ENCODE assay signal across 22 cellular contexts in genomic region chr4:123974419-123975105, GRCh38.
"Had no signal": no experiment of that assay in that cellular context is flagged by ENCODE, and none has a peak within 500 bp of the region (broad histone marks: within the 10 kb centered on the region; RNA-seq: fewer than 3 reads in every experiment).

No MANE protein-coding gene starts in this region.

- H3K36me3 ChIP-seq: esophagus muscularis mucosa, gastrocnemius medialis, left lung had no signal

- H3K4me3 ChIP-seq: body of pancreas, coronary artery, esophagus muscularis mucosa, gastrocnemius medialis, left lung, mucosa of descending colon had no signal

- ATAC-seq: activated CD8-positive, alpha-beta memory T cell treated with anti-CD3 and anti-CD28 coated beads, Interleukin-2, amount 10 ng/mL, durations not matched to agents 7 days and 5 days; body of pancreas; gastrocnemius medialis; left lung; mucosa of descending colon; naive thymus-derived CD8-positive, alpha-beta T cell had no signal

- H3K27me3 Mint-ChIP-seq: activated CD4-positive, alpha-beta memory T cell treated with anti-CD3 and anti-CD28 coated beads for 36 hours; activated CD8-positive, alpha-beta memory T cell treated with anti-CD3 and anti-CD28 coated beads, Interleukin-2, amount 10 ng/mL, durations not matched to agents 7 days and 5 days; memory B cell had no signal

- H3K4me3 Mint-ChIP-seq: activated CD4-positive, alpha-beta memory T cell treated with anti-CD3 and anti-CD28 coated beads for 36 hours; activated CD8-positive, alpha-beta memory T cell treated with anti-CD3 and anti-CD28 coated beads, Interleukin-2, amount 10 ng/mL, durations not matched to agents 7 days and 5 days; activated naive CD4-positive, alpha-beta T cell treated with anti-CD3 and anti-CD28 coated beads for 36 hours; memory B cell; naive thymus-derived CD8-positive, alpha-beta T cell had no signal

- H3K27ac Mint-ChIP-seq: activated CD4-positive, alpha-beta memory T cell treated with anti-CD3 and anti-CD28 coated beads for 36 hours; activated CD8-positive, alpha-beta memory T cell treated with anti-CD3 and anti-CD28 coated beads, Interleukin-2, amount 10 ng/mL, durations not matched to agents 7 days and 5 days; activated naive CD4-positive, alpha-beta T cell treated with anti-CD3 and anti-CD28 coated beads for 36 hours; activated T-helper 2 cell treated with anti-CD3 and anti-CD28 coated beads, Interferon-gamma antibody, Interleukin-2, Interleukin-4, amounts not matched to agents 10 μg/mL and 5 μg/mL and 100 μg/mL, durations not matched to agents 14 hours and 24 hours and 36 hours; memory B cell; naive thymus-derived CD8-positive, alpha-beta T cell had no signal

- H3K4me1 Mint-ChIP-seq: activated CD8-positive, alpha-beta memory T cell treated with anti-CD3 and anti-CD28 coated beads, Interleukin-2, amount 10 ng/mL, durations not matched to agents 7 days and 5 days had no signal

- H3K4me1 ChIP-seq: body of pancreas, left lung had no signal

- DNase-seq: activated CD4-positive, alpha-beta memory T cell treated with anti-CD3 and anti-CD28 coated beads for 36 hours; activated CD8-positive, alpha-beta memory T cell treated with anti-CD3 and anti-CD28 coated beads, Interleukin-2, amount 10 ng/mL, durations not matched to agents 7 days and 5 days; activated naive CD4-positive, alpha-beta T cell treated with anti-CD3 and anti-CD28 coated beads for 36 hours; activated T-cell treated with anti-CD3 and anti-CD28 coated beads, Interleukin-2, amount 50 U/mL, for 1 hour; body of pancreas; caudate nucleus; gastrocnemius medialis; kidney; left lung; mucosa of descending colon; naive thymus-derived CD8-positive, alpha-beta T cell; posterior cingulate gyrus; retina; stimulated activated CD4-positive, alpha-beta T cell treated with anti-CD3 and anti-CD28 coated beads, Interleukin-15, amount 100 ng/mL, for 24 hours; stimulated activated CD4-positive, alpha-beta T cell treated with anti-CD3 and anti-CD28 coated beads, Interleukin-4, amount 100 ng/mL, for 1 hour; stimulated activated naive CD4-positive, alpha-beta T cell; substantia nigra; trophoblast cell had no signal

- H3K27ac ChIP-seq: body of pancreas, coronary artery, esophagus muscularis mucosa, gastrocnemius medialis, left lung had no signal

- H3K36me3 Mint-ChIP-seq: activated CD4-positive, alpha-beta memory T cell treated with anti-CD3 and anti-CD28 coated beads for 36 hours; activated CD8-positive, alpha-beta memory T cell treated with anti-CD3 and anti-CD28 coated beads, Interleukin-2, amount 10 ng/mL, durations not matched to agents 7 days and 5 days; memory B cell had no signal

- H3K27me3 ChIP-seq: body of pancreas, esophagus muscularis mucosa, gastrocnemius medialis, left lung had no signal

- H3K9me3 ChIP-seq: body of pancreas, mucosa of descending colon had no signal
